In the genomic region with DNA sequence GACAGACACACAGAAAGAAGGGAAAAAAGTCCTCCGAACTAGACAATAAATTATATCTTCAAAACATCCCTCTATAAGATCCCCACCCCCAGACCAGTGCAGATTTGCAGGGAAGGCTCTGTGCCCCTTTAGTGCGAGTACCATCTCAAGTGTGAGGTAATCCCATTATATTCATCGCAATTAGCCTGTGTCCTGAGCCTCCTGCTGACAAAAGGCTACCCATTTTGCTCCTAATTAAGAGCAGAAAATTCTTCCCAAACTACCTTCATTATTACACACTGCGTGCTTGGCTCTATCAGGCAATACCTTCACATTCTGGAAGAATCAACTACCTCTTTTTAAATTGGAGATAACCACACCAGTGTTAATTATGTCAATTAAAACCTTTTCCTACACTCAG, we compare ENCODE assay signal across 20 cellular contexts.
"Had no signal": no experiment of that assay in that cellular context is flagged by ENCODE, and none has a peak within 500 bp of the region (broad histone marks: within the 10 kb centered on the region; RNA-seq: fewer than 3 reads in every experiment).

No MANE protein-coding gene starts in this region.

- H3K4me1 ChIP-seq: esophagus squamous epithelium, sigmoid colon, stomach, vagina had no signal

- H3K36me3 Mint-ChIP-seq: activated CD4-positive, alpha-beta memory T cell treated with anti-CD3 and anti-CD28 coated beads for 36 hours; immature natural killer cell; naive thymus-derived CD4-positive, alpha-beta T cell; stimulated activated effector memory CD8-positive, alpha-beta T cell treated with anti-CD3 and anti-CD28 coated beads, Interleukin-12 subunit alpha, Interleukin-12 subunit beta, amount 100 ng/mL, for 72 hours had no signal

- H3K36me3 ChIP-seq: cardiac muscle cell, esophagus squamous epithelium, sigmoid colon, stomach, vagina had no signal

- H3K27me3 ChIP-seq: cardiac muscle cell, esophagus squamous epithelium, sigmoid colon, stomach, vagina had no signal

- H3K4me3 ChIP-seq: cardiac muscle cell, esophagus squamous epithelium, sigmoid colon, stomach, vagina had no signal

- H3K9me3 ChIP-seq: esophagus squamous epithelium, sigmoid colon, stomach, vagina had no signal

- H3K4me3 Mint-ChIP-seq: activated B cell treated with CpG ODN at 0.5 μM for 24 hours; activated CD4-positive, alpha-beta memory T cell treated with anti-CD3 and anti-CD28 coated beads for 36 hours; activated T-helper 1 cell treated with anti-CD3 and anti-CD28 coated beads, Interleukin-12 subunit alpha, Interleukin-12 subunit beta, Interleukin-2, Interleukin-4 antibody, amounts not matched to agents 30 ng/mL and 10 ng/mL and 1 ng/mL, durations not matched to agents 14 hours and 24 hours and 36 hours; immature natural killer cell; naive thymus-derived CD4-positive, alpha-beta T cell; stimulated activated effector memory CD8-positive, alpha-beta T cell treated with anti-CD3 and anti-CD28 coated beads, Interleukin-12 subunit alpha, Interleukin-12 subunit beta, amount 100 ng/mL, for 72 hours had no signal

- DNase-seq: activated B cell treated with CpG ODN at 0.5 μM for 24 hours; activated CD4-positive, alpha-beta memory T cell treated with anti-CD3 and anti-CD28 coated beads for 36 hours; activated CD4-positive, alpha-beta T cell treated with anti-CD3 and anti-CD28 coated beads for 4 hours; activated gamma-delta T cell treated with Interleukin-2 at 50 U/mL for 16 hours; activated T-cell treated with anti-CD3 and anti-CD28 coated beads for 4 hours; dermis blood vessel endothelial cell; effector memory CD4-positive, alpha-beta T cell; esophagus squamous epithelium; immature natural killer cell; mesenchymal stem cell; naive thymus-derived CD4-positive, alpha-beta T cell; sigmoid colon; stimulated activated CD4-positive, alpha-beta T cell treated with anti-CD3 and anti-CD28 coated beads, Interleukin-4, amount 100 ng/mL, for 24 hours; stomach; trophoblast cell had no signal

- H3K27ac ChIP-seq: cardiac muscle cell, esophagus squamous epithelium, sigmoid colon, stomach, vagina had no signal

- H3K4me1 Mint-ChIP-seq: activated B cell treated with CpG ODN at 0.5 μM for 24 hours; immature natural killer cell; naive thymus-derived CD4-positive, alpha-beta T cell; stimulated activated effector memory CD8-positive, alpha-beta T cell treated with anti-CD3 and anti-CD28 coated beads, Interleukin-12 subunit alpha, Interleukin-12 subunit beta, amount 100 ng/mL, for 72 hours had no signal

- ATAC-seq: activated naive CD4-positive, alpha-beta T cell treated with anti-CD3 and anti-CD28 coated beads, Interleukin-2, amount 50 U/mL, for 72 hours; naive thymus-derived CD4-positive, alpha-beta T cell; stimulated activated effector memory CD8-positive, alpha-beta T cell treated with anti-CD3 and anti-CD28 coated beads, Interleukin-12 subunit alpha, Interleukin-12 subunit beta, amount 100 ng/mL, for 72 hours had no signal

- H3K27me3 Mint-ChIP-seq: activated CD4-positive, alpha-beta memory T cell treated with anti-CD3 and anti-CD28 coated beads for 36 hours; naive thymus-derived CD4-positive, alpha-beta T cell had no signal

- H3K9me3 Mint-ChIP-seq: activated B cell treated with CpG ODN at 0.5 μM for 24 hours had no signal

- H3K27ac Mint-ChIP-seq: activated B cell treated with CpG ODN at 0.5 μM for 24 hours; activated CD4-positive, alpha-beta memory T cell treated with anti-CD3 and anti-CD28 coated beads for 36 hours; activated naive CD4-positive, alpha-beta T cell treated with anti-CD3 and anti-CD28 coated beads, Interleukin-2, amount 50 U/mL, for 72 hours; activated T-helper 1 cell treated with anti-CD3 and anti-CD28 coated beads, Interleukin-12 subunit alpha, Interleukin-12 subunit beta, Interleukin-2, Interleukin-4 antibody, amounts not matched to agents 30 ng/mL and 10 ng/mL and 1 ng/mL, durations not matched to agents 14 hours and 24 hours and 36 hours; immature natural killer cell; naive thymus-derived CD4-positive, alpha-beta T cell; stimulated activated effector memory CD8-positive, alpha-beta T cell treated with anti-CD3 and anti-CD28 coated beads, Interleukin-12 subunit alpha, Interleukin-12 subunit beta, amount 100 ng/mL, for 72 hours had no signal
